In the genomic region with DNA sequence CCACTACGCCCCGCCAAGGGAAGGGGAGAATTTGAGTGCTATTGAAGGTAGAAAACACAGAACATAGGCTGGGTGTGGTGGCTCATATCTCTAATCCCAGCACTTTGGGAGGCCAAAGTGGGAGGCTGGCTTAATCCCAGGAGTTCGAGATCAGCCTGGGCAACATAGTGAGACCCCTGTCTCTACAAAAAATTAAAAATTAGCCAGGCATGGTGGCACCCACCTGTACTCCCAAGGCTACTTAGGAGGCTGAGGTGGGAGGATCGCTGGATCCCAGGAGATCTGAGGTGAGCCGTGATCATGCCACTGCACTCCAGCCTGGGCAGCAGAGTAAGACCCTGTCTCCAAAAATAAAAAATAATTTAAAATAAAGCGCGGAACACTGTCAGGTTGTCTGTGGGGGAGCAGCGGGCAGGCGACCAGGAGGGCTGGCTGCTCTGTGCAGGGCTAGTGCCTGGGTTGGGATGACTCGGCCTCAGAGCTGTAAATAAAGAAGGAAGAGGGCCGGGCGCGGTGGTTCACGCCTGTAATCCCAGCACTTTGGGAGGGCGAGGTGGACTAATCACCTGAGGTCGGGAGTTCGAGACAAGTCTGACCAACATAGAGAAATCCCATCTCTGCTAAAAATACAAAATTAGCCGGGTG, we compare ENCODE assay signal across 19 cellular contexts. TPM values are rescaled to one million over a fixed set of nuclear protein-coding genes. Genes with fewer than 3 reads are reported as not detected.
DNase-seq lines count a peak whose midpoint lies in the region; ATAC-seq and TF ChIP-seq lines count a peak whose summit lies in the region.
"Had no signal": no experiment of that assay in that cellular context is flagged by ENCODE, and none has a peak within 500 bp of the region (broad histone marks: within the 10 kb centered on the region; RNA-seq: fewer than 3 reads in every experiment).

No MANE protein-coding gene starts in this region.

- intact Hi-C loops in heart right ventricle (cut with DNase I) (loop anchor here in 2 of 10 donors (5.0 kb wide), 1 partner anchor 40 kb away; a partner anchor contains a TSS), left ventricle myocardium superior (cut with micrococcal nuclease) (no loop called here)
- intact Hi-C loops in activated CD4-positive, alpha-beta T cell treated with anti-CD3 and anti-CD28 coated beads for 36 hours (cut with DNase I, micrococcal nuclease), result no loop called here

- H3K27me3 Mint-ChIP-seq in endothelial cell (ENCODE audit: unreplicated experiment), result no peaks in the 10 kb centered on the region
- H3K27me3 Mint-ChIP-seq in activated CD4-positive, alpha-beta T cell treated with anti-CD3 and anti-CD28 coated beads for 36 hours, result peaks cover 6% of the 10 kb centered on the region

- H3K4me1 ChIP-seq in heart right ventricle (peaks cover 0 to 53% (median 27%) of the 10 kb centered on the region in 9 donors), gastroesophageal sphincter (peaks cover 0 to 51% (median 23%) of the 10 kb centered on the region in 3 donors), thoracic aorta (ENCODE audit: control insufficient read depth in 1 of 2, low read depth in 2 of 2) (peaks cover 20 to 71% of the 10 kb centered on the region in 2 donors)

- H3K4me3 Mint-ChIP-seq in endothelial cell (ENCODE audit: unreplicated experiment), result no peak overlapping the region
- H3K4me3 Mint-ChIP-seq in activated CD4-positive, alpha-beta T cell treated with anti-CD3 and anti-CD28 coated beads for 36 hours, result no peak overlapping the region
- H3K4me3 Mint-ChIP-seq: CD14-positive monocyte, HFFc6 had no signal

- no peak overlapping the region for H3K4me3 ChIP-seq in heart right ventricle
- no peak overlapping the region for H3K4me3 ChIP-seq in gastroesophageal sphincter
- no peak overlapping the region for H3K4me3 ChIP-seq in thoracic aorta

- TF ChIP-seq EP300 in gastroesophageal sphincter (IDR thresholded peaks at IDR 0.05), result no peak

- TF ChIP-seq CTCF in heart right ventricle (IDR thresholded peaks at IDR 0.05) (no peak), gastroesophageal sphincter (IDR thresholded peaks at IDR 0.05) (no peak), thoracic aorta (IDR thresholded peaks at IDR 0.05) (no peak), endothelial cell (IDR thresholded peaks at IDR 0.05; ENCODE audit: unreplicated experiment) (no peak)

- H3K27me3 ChIP-seq in heart right ventricle (no peaks in the 10 kb centered on the region), gastroesophageal sphincter (no peaks in the 10 kb centered on the region), thoracic aorta (replicated peaks; ENCODE audit: insufficient read depth) (no peaks in the 10 kb centered on the region)

- 96 to 97% methylated on average over 18 of the region's 18 CpGs for WGBS in heart right ventricle, 2 donors
- 97% methylated on average over 11 of the region's 18 CpGs; no CpG with 5 or more reads in 1 of the 2 donors for WGBS in gastroesophageal sphincter (ENCODE audit: low coverage in 1 of 2), 2 donors

- H3K27ac Mint-ChIP-seq in endothelial cell (ENCODE audit: unreplicated experiment), result no peak overlapping the region
- H3K27ac Mint-ChIP-seq in activated CD4-positive, alpha-beta T cell treated with anti-CD3 and anti-CD28 coated beads for 36 hours, result no peak overlapping the region
- H3K27ac Mint-ChIP-seq: CD14-positive monocyte, HFFc6 had no signal

- CTCF ChIA-PET in activated CD4-positive, alpha-beta T cell treated with anti-CD3 and anti-CD28 coated beads for 36 hours (lab: Charles Lee), result interaction anchor here (0.8 to 5.1 kb wide), 3 partner anchors 8 to 228 kb away, joined by 3 to 40 read pairs (median 5); a partner anchor contains a TSS

- DNase-seq in heart right ventricle, result no peak
- no peak for DNase-seq in left ventricle myocardium superior
- no peak for DNase-seq in thoracic aorta (ENCODE audit: low spot score)
- DNase-seq in hippocampal formation (lab: John Stamatoyannopoulos, UW), result no peak
- no peak for DNase-seq in SW480 (ENCODE audit: low spot score)
- DNase-seq in endothelial cell (ENCODE audit: low spot score), result no peak
- no peak for DNase-seq in activated CD4-positive, alpha-beta T cell treated with anti-CD3 and anti-CD28 coated beads for 36 hours
- DNase-seq: 8988T, DMS79, HFFc6, NCI-H1417, NCI-H187, NCI-H226, NCI-H524, NCI-H82 had no signal

- no peaks in the 10 kb centered on the region for H3K9me3 Mint-ChIP-seq in endothelial cell (ENCODE audit: unreplicated experiment)
- H3K9me3 Mint-ChIP-seq in activated CD4-positive, alpha-beta T cell treated with anti-CD3 and anti-CD28 coated beads for 36 hours (ENCODE audit: low read depth), result no peaks in the 10 kb centered on the region
- H3K9me3 Mint-ChIP-seq: HFFc6 had no signal

- H3K36me3 ChIP-seq in heart right ventricle (no peaks in the 10 kb centered on the region), gastroesophageal sphincter (no peaks in the 10 kb centered on the region), thoracic aorta (no peaks in the 10 kb centered on the region)

- no peak for ATAC-seq in heart right ventricle
- ATAC-seq in left ventricle myocardium superior, result no peak
- no peak for ATAC-seq in gastroesophageal sphincter
- no peak for ATAC-seq in thoracic aorta (ENCODE audit: insufficient number of reproducible peaks, low FRiP score, low read depth)
- ATAC-seq in activated CD4-positive, alpha-beta T cell treated with anti-CD3 and anti-CD28 coated beads for 36 hours, result no peak
- ATAC-seq: HepG2 had no signal

- H3K9me3 ChIP-seq in heart right ventricle (no peaks in the 10 kb centered on the region), gastroesophageal sphincter (no peaks in the 10 kb centered on the region), thoracic aorta (no peaks in the 10 kb centered on the region)

- H3K4me1 Mint-ChIP-seq in endothelial cell (ENCODE audit: unreplicated experiment), result peaks cover 5% of the 10 kb centered on the region
- peaks cover 5% of the 10 kb centered on the region for H3K4me1 Mint-ChIP-seq in activated CD4-positive, alpha-beta T cell treated with anti-CD3 and anti-CD28 coated beads for 36 hours

- H3K36me3 Mint-ChIP-seq in endothelial cell (ENCODE audit: low read depth, unreplicated experiment), result no peaks in the 10 kb centered on the region
- no peaks in the 10 kb centered on the region for H3K36me3 Mint-ChIP-seq in activated CD4-positive, alpha-beta T cell treated with anti-CD3 and anti-CD28 coated beads for 36 hours (ENCODE audit: low read depth)
- H3K36me3 Mint-ChIP-seq: CD14-positive monocyte had no signal

- H3K27ac ChIP-seq in heart right ventricle (peak overlapping the region in 7 of 10 donors; percentile 46 to 85 (median 62)), gastroesophageal sphincter (peak overlapping the region in 3 of 4 donors; percentile 47 to 83 (median 71)), thoracic aorta (peak overlapping the region; percentile 90 to 93)
- H3K27ac ChIP-seq: KMS-11 had no signal

- TF ChIP-seq POLR2A in gastroesophageal sphincter (IDR thresholded peaks at IDR 0.05), result no peak

- POLR2A ChIA-PET in activated CD4-positive, alpha-beta T cell treated with anti-CD3 and anti-CD28 coated beads for 36 hours (lab: Charles Lee), result no interaction called here

RNA-seq across cellular contexts. Expression of a gene that starts 41.0 kb away (rescaled TPM):
- total RNA-seq in heart right ventricle (100 to 1,000 TPM; 139 to 263 (median 244) TPM), left ventricle myocardium superior (294 TPM), gastroesophageal sphincter (100 to 1,000 TPM; 199 to 369 (median 320) TPM), thoracic aorta (100 to 1,000 TPM; 687 to 905 TPM), endothelial cell (ENCODE audit: unreplicated experiment) (175 TPM)
- polyA plus RNA-seq in heart right ventricle, result 100 to 1,000 TPM; 114 to 191 TPM
- 100 to 1,000 TPM; 142 to 145 TPM for total RNA-seq in activated CD4-positive, alpha-beta T cell treated with anti-CD3 and anti-CD28 coated beads for 36 hours

RNA-seq across cellular contexts. Expression of a gene that starts 48.3 kb away (rescaled TPM):
- total RNA-seq in heart right ventricle, result 10 to 100 TPM in 5 of 10 donors, 1 to 10 TPM in 5; 7.1 to 15.3 (median 10.0) TPM
- polyA plus RNA-seq in heart right ventricle, result 10 to 100 TPM; 11.2 to 14.0 TPM
- 16.9 TPM for total RNA-seq in left ventricle myocardium superior
- total RNA-seq in gastroesophageal sphincter, result 10 to 100 TPM; 35.8 to 60.6 (median 49.1) TPM
- total RNA-seq in thoracic aorta, result 100 to 1,000 TPM; 101 to 133 TPM
- 10.0 TPM for total RNA-seq in endothelial cell (ENCODE audit: unreplicated experiment)
- 10 to 100 TPM; 11.6 to 18.0 TPM for total RNA-seq in activated CD4-positive, alpha-beta T cell treated with anti-CD3 and anti-CD28 coated beads for 36 hours
